Comparison of ENCODE assay signal across 1 cellular context in genomic region chr17:18322522-18322921, GRCh38.
A peak's percentile ranks its signal among the peaks of the same experiment; 100 is the strongest.
TF ChIP-seq lines count a peak whose summit lies in the region.

No MANE protein-coding gene starts in this region.

TF ChIP-seq in K562, 482 proteins besides CTCF, POLR2A, EP300 and RAD21:
- TF ChIP-seq FOXK2 (conservative IDR thresholded peaks at IDR 0.05 in 1 of 2, IDR thresholded peaks at IDR 0.05 in 1 of 2; ENCODE audit: low read depth in 2 of 2) (no peak), SMARCE1 (IDR thresholded peaks at IDR 0.05) (no peak), TCF7 (IDR thresholded peaks at IDR 0.05; ENCODE audit: borderline replicate concordance) (no peak), NCOA6 (IDR thresholded peaks at IDR 0.05) (no peak), PTTG1 (tag; IDR thresholded peaks at IDR 0.05; ENCODE audit: low read depth) (no peak), POLR2G (IDR thresholded peaks at IDR 0.05; ENCODE audit: low read depth, low read length) (0 out of 2 replicates have a peak, but pooled peaks have one; percentile 28)
